Comparison of ENCODE assay signal across 1 cellular context in the genomic region with DNA sequence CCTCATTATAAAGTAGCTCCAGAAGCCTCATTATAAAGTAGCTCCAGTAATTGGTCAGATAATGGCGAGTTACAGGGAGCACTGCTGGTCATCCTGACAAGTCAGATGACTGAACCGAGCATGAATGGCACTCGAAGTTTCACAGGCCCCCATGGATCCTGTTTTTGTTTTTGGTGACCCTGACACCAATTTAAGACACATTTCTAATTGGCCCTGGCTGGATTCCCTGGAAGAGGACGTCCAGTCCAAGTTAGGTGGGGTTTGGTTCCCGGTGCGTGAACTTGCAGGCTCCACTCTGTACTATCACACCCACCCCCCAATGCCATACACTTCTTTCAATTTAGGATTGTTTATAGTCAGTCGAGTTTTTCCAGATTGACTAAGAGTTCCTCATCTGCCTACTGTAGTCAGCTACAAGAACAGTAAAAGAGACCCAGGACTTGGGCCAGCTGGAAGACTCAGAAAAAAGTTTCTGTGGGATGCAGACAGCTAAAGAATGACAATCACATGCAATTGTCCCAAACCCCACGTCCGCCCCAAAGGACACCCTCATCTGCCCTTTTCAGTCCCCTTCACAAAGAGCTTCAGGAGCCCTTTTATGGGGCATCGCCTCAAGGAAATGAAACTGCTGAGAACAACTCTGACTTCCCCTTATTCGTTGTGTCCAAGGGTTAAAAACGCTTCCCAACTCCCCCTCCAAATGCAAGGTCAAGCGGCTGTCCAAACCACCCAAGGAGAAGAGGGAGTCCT.
A peak's percentile ranks its signal among the peaks of the same experiment; 100 is the strongest.
TF ChIP-seq lines count a peak whose summit lies in the region.

No MANE protein-coding gene starts in this region.

TF ChIP-seq in H1, 55 proteins besides CTCF, POLR2A, EP300 and RAD21:
- TF ChIP-seq ASH2L (IDR thresholded peaks at IDR 0.05; ENCODE audit: low read length) = peak; percentile 16
- no peak for TF ChIP-seq BCL11A (IDR thresholded peaks at IDR 0.05; ENCODE audit: low read depth in 2 of 2, low read length in 2 of 2)
- no peak for TF ChIP-seq YY1 (IDR thresholded peaks at IDR 0.05; ENCODE audit: low read depth, low read length)
- no peak for TF ChIP-seq CHD1 (IDR thresholded peaks at IDR 0.05; ENCODE audit: low read depth, low read length)
- no peak for TF ChIP-seq SAP30 (IDR thresholded peaks at IDR 0.05; ENCODE audit: insufficient read depth, insufficient replicate concordance, low read length)
